Comparison of ENCODE assay signal across 2 cellular contexts in the genomic region with DNA sequence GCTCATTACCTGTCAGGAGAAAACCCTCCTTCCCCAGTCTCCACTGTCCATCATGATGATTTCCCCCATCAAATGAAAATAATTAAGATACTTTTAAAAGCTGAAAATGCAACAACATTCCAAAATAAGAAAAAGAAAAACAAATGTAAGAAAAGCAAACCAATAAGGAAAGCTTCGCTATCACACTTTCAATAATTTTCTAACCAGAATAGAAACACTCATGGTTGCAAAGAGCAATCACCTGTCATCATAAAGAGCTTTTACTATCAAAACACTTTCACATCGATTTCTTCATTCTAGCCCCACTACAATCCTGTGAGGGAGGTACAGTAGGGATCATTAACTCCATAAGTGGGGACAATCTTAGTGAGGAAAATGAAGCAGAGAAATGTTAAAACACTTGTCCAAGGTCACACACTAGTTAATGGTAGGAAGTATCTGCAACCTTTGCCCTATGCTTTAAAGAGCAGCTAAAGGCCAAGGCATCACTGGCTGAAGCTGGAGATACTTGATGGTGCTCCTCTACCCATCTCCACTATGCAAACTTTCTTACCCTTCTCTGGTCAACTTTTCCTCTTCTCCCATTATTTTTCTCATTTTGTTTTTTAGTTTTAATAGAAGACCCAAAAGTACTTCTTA.
TF ChIP-seq lines count a peak whose summit lies in the region.

No MANE protein-coding gene starts in this region.

TF ChIP-seq in HEK293, 187 proteins besides CTCF, POLR2A, EP300 and RAD21 (continued from another document):
- TF ChIP-seq SCRT1 (tag by site-specific recombination; IDR thresholded peaks at IDR 0.05; ENCODE audit: borderline replicate concordance) (no peak), ZXDB (tag by site-specific recombination; IDR thresholded peaks at IDR 0.05) (no peak), GLI4 (tag by site-specific recombination; IDR thresholded peaks at IDR 0.05) (no peak), ZNF324 (tag by site-specific recombination; IDR thresholded peaks at IDR 0.05) (no peak), HOXC10 (CRISPR knock-in tag; IDR thresholded peaks at IDR 0.05) (no peak), SP3 (tag by site-specific recombination; IDR thresholded peaks at IDR 0.05) (no peak)
- TF ChIP-seq, protein P1, sequence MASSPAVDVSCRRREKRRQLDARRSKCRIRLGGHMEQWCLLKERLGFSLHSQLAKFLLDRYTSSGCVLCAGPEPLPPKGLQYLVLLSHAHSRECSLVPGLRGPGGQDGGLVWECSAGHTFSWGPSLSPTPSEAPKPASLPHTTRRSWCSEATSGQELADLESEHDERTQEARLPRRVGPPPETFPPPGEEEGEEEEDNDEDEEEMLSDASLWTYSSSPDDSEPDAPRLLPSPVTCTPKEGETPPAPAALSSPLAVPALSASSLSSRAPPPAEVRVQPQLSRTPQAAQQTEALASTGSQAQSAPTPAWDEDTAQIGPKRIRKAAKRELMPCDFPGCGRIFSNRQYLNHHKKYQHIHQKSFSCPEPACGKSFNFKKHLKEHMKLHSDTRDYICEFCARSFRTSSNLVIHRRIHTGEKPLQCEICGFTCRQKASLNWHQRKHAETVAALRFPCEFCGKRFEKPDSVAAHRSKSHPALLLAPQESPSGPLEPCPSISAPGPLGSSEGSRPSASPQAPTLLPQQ (tag by site-specific recombination; IDR thresholded peaks at IDR 0.05): no peak
- TF ChIP-seq, protein P2, sequence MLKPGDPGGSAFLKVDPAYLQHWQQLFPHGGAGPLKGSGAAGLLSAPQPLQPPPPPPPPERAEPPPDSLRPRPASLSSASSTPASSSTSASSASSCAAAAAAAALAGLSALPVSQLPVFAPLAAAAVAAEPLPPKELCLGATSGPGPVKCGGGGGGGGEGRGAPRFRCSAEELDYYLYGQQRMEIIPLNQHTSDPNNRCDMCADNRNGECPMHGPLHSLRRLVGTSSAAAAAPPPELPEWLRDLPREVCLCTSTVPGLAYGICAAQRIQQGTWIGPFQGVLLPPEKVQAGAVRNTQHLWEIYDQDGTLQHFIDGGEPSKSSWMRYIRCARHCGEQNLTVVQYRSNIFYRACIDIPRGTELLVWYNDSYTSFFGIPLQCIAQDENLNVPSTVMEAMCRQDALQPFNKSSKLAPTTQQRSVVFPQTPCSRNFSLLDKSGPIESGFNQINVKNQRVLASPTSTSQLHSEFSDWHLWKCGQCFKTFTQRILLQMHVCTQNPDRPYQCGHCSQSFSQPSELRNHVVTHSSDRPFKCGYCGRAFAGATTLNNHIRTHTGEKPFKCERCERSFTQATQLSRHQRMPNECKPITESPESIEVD (tag by site-specific recombination; IDR thresholded peaks at IDR 0.05): peak; percentile 21; the same call in 1 of the 2 replicates
- TF ChIP-seq, protein P3, sequence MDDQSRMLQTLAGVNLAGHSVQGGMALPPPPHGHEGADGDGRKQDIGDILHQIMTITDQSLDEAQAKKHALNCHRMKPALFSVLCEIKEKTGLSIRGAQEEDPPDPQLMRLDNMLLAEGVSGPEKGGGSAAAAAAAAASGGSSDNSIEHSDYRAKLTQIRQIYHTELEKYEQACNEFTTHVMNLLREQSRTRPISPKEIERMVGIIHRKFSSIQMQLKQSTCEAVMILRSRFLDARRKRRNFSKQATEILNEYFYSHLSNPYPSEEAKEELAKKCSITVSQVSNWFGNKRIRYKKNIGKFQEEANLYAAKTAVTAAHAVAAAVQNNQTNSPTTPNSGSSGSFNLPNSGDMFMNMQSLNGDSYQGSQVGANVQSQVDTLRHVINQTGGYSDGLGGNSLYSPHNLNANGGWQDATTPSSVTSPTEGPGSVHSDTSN (CRISPR knock-in tag; IDR thresholded peaks at IDR 0.05): no peak
- TF ChIP-seq, protein P4, sequence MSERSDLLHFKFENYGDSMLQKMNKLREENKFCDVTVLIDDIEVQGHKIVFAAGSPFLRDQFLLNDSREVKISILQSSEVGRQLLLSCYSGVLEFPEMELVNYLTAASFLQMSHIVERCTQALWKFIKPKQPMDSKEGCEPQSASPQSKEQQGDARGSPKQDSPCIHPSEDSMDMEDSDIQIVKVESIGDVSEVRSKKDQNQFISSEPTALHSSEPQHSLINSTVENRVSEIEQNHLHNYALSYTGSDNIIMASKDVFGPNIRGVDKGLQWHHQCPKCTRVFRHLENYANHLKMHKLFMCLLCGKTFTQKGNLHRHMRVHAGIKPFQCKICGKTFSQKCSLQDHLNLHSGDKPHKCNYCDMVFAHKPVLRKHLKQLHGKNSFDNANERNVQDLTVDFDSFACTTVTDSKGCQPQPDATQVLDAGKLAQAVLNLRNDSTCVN (tag by site-specific recombination; optimal IDR thresholded peaks at IDR 0.05): no peak

TF ChIP-seq in WTC11, 78 proteins besides CTCF, POLR2A, EP300 and RAD21 (continued from another document):
- TF ChIP-seq, protein P5, sequence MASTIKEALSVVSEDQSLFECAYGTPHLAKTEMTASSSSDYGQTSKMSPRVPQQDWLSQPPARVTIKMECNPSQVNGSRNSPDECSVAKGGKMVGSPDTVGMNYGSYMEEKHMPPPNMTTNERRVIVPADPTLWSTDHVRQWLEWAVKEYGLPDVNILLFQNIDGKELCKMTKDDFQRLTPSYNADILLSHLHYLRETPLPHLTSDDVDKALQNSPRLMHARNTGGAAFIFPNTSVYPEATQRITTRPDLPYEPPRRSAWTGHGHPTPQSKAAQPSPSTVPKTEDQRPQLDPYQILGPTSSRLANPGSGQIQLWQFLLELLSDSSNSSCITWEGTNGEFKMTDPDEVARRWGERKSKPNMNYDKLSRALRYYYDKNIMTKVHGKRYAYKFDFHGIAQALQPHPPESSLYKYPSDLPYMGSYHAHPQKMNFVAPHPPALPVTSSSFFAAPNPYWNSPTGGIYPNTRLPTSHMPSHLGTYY (CRISPR knock-in tag; IDR thresholded peaks at IDR 0.05): no peak
- TF ChIP-seq GABPB1 (CRISPR knock-in tag; IDR thresholded peaks at IDR 0.05): no peak
- TF ChIP-seq, protein P6, sequence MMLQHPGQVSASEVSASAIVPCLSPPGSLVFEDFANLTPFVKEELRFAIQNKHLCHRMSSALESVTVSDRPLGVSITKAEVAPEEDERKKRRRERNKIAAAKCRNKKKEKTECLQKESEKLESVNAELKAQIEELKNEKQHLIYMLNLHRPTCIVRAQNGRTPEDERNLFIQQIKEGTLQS (CRISPR knock-in tag; conservative IDR thresholded peaks at IDR 0.05): no peak
- TF ChIP-seq RORB (CRISPR knock-in tag; IDR thresholded peaks at IDR 0.05): no peak
- TF ChIP-seq, protein P7, sequence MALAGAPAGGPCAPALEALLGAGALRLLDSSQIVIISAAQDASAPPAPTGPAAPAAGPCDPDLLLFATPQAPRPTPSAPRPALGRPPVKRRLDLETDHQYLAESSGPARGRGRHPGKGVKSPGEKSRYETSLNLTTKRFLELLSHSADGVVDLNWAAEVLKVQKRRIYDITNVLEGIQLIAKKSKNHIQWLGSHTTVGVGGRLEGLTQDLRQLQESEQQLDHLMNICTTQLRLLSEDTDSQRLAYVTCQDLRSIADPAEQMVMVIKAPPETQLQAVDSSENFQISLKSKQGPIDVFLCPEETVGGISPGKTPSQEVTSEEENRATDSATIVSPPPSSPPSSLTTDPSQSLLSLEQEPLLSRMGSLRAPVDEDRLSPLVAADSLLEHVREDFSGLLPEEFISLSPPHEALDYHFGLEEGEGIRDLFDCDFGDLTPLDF (CRISPR knock-in tag; IDR thresholded peaks at IDR 0.05): no peak
- no peak for TF ChIP-seq FOXK1 (CRISPR knock-in tag; IDR thresholded peaks at IDR 0.05)
- TF ChIP-seq HMGA2 (CRISPR knock-in tag; IDR thresholded peaks at IDR 0.05): no peak
